Comparison of ENCODE assay signal across 27 cellular contexts in the genomic region with DNA sequence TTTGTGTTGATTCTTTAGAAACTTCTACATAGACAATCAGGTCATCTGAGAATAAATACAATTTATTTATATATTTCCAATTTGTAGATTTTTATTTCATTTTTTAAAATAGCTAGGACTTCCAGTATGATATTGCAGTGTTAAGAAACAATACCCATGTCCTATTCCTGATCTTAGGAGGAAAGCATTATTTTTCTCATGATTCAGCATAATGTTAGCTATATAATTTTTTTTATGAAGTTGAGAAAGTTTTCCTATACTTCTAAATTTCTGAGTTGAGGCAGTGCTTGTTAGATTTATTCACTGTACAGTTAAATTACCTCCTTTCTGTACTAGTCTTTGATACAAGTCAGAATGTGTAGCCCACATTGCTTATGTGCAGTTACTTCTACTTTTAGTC.
"Had no signal": no experiment of that assay in that cellular context is flagged by ENCODE, and none has a peak within 500 bp of the region (broad histone marks: within the 10 kb centered on the region; RNA-seq: fewer than 3 reads in every experiment).

No MANE protein-coding gene starts in this region.

- H2AFZ ChIP-seq: hepatocyte had no signal

- H3K4me2 ChIP-seq: hepatocyte had no signal

- H3K79me2 ChIP-seq: hepatocyte had no signal

- DNase-seq: colonic mucosa; cortex of kidney; dermis blood vessel endothelial cell; dorsolateral prefrontal cortex; effector CD4-positive, alpha-beta T cell; effector CD8-positive, alpha-beta T cell; effector memory CD4-positive, alpha-beta T cell; effector memory CD8-positive, alpha-beta T cell; endodermal cell; erythroblast; esophagus squamous epithelium; foreskin fibroblast; foreskin keratinocyte; foreskin melanocyte; gastrocnemius medialis; glutamatergic neuron; head of caudate nucleus; heart left ventricle; heart right ventricle had no signal

- H3K9me3 ChIP-seq: colonic mucosa, gastrocnemius medialis had no signal

- H3K36me3 ChIP-seq: colonic mucosa, esophagus muscularis mucosa, esophagus squamous epithelium, gastrocnemius medialis, gastroesophageal sphincter, heart left ventricle, heart right ventricle had no signal

- FAIRE-seq: colon, endometrium, endothelial cell of umbilical vein had no signal

- H3K4me1 ChIP-seq: colonic mucosa, esophagus muscularis mucosa, esophagus squamous epithelium, foreskin keratinocyte, gastrocnemius medialis, gastroesophageal sphincter, heart left ventricle, heart right ventricle had no signal

- H3K27me3 ChIP-seq: colonic mucosa, dorsolateral prefrontal cortex, esophagus muscularis mucosa, esophagus squamous epithelium, foreskin keratinocyte, gastrocnemius medialis, gastroesophageal sphincter, heart left ventricle, heart right ventricle, hepatocyte had no signal

- H3K4me3 ChIP-seq: colonic mucosa, coronary artery, dorsolateral prefrontal cortex, esophagus muscularis mucosa, esophagus squamous epithelium, gastrocnemius medialis, gastroesophageal sphincter, heart left ventricle, heart right ventricle, hepatocyte had no signal

- H3K27ac ChIP-seq: colonic mucosa, coronary artery, dorsolateral prefrontal cortex, epithelial cell of prostate, esophagus muscularis mucosa, esophagus squamous epithelium, foreskin keratinocyte, gastrocnemius medialis, gastroesophageal sphincter, heart left ventricle, heart right ventricle, hepatocyte had no signal

- ATAC-seq: effector memory CD8-positive, alpha-beta T cell; foreskin keratinocyte; gastrocnemius medialis; gastroesophageal sphincter; heart left ventricle; heart right ventricle had no signal
